ENCODE assay signal across 29 cellular contexts in the genomic region with DNA sequence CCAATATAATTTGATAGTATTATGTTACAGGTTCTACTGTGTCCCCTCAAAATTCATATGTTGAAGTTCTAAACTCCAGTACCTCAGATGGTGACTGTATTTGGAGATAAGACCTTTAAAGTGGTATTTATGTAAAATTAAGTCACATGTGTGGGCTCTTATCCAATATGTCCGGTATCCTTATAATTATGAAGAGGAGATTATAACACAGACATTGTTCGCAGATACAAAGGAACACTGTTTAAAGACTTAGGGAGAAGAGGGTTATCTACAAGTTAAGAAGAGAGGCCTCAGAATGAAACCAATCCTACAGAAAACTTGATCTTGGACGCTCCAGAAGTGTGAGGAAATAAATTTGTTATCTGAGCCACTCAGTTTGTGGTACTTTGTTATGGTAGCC. TPM values are rescaled to one million over a fixed set of nuclear protein-coding genes. Genes with fewer than 3 reads are reported as not detected.
A peak's percentile ranks its signal among the peaks of the same experiment; 100 is the strongest.
DNase-seq lines count a peak whose midpoint lies in the region; ATAC-seq and TF ChIP-seq lines count a peak whose summit lies in the region.
"Had no signal": no experiment of that assay in that cellular context is flagged by ENCODE, and none has a peak within 500 bp of the region (broad histone marks: within the 10 kb centered on the region; RNA-seq: fewer than 3 reads in every experiment).

No MANE protein-coding gene starts in this region.

- no peaks in the 10 kb centered on the region for H4K20me1 ChIP-seq in mammary epithelial cell (ENCODE audit: insufficient read depth, low read length)

- POLR2A ChIA-PET in WTC11 (lab: Charles Lee) = no interaction called here

- peak overlapping the region; percentile 28 for H2AFZ ChIP-seq in mammary epithelial cell (ENCODE audit: low read depth, low read length)

- H3K27me3 ChIP-seq in mammary epithelial cell (ENCODE audit: insufficient read depth, low read length) (no peaks in the 10 kb centered on the region), breast epithelium (no peaks in the 10 kb centered on the region)
- H3K27me3 ChIP-seq: BE2C, Peyer's patch had no signal

- H3K36me3 Mint-ChIP-seq in WTC11 (peaks cover 6% of the 10 kb centered on the region), glutamatergic neuron (ENCODE audit: unreplicated experiment) (no peaks in the 10 kb centered on the region)

- H3K27ac Mint-ChIP-seq in WTC11 = 0 out of 2 replicates have a peak overlapping the region, but pooled peaks have one; percentile 10
- no peak overlapping the region for H3K27ac Mint-ChIP-seq in glutamatergic neuron (ENCODE audit: unreplicated experiment)
- H3K27ac Mint-ChIP-seq: CD14-positive monocyte; CD8-positive, alpha-beta memory T cell had no signal

- H3K4me3 ChIP-seq in mammary epithelial cell (replicated peaks in 1 of 3; ENCODE audit: insufficient read depth in 1 of 3, low read depth in 2 of 3, low read length in 3 of 3) (no peak overlapping the region), breast epithelium (no peak overlapping the region), lower leg skin (ENCODE audit: low read depth, poor library complexity, severe bottlenecking) (no peak overlapping the region)
- H3K4me3 ChIP-seq: Peyer's patch had no signal

- CTCF ChIA-PET in mammary epithelial cell (lab: Charles Lee; ENCODE audit: low non-redundant PET) (no interaction called here), WTC11 (lab: Charles Lee) (no interaction called here)

- intact Hi-C loops in mammary epithelial cell (cut with micrococcal nuclease) (no loop called here), breast epithelium (cut with DNase I; ENCODE audit: low total_unique reads) (no loop called here), lower leg skin (cut with DNase I; ENCODE audit: low total_unique reads) (no loop called here)

- dilution Hi-C loops in mammary epithelial cell (cut with HindIII; ENCODE audit: low sequenced_read_pairs) = no loop called here

- in situ Hi-C loops in mammary epithelial cell (cut with MboI; ENCODE audit: low sequenced_read_pairs in 2 of 2) = no loop called here

- BruUV-seq in mammary epithelial cell (replicated peaks; lab: Mats Ljungman, UMichigan) = no TSS peak

- H3K27me3 Mint-ChIP-seq in WTC11 (ENCODE audit: low read depth) (no peaks in the 10 kb centered on the region), glutamatergic neuron (ENCODE audit: unreplicated experiment) (no peaks in the 10 kb centered on the region)
- H3K27me3 Mint-ChIP-seq: CD8-positive, alpha-beta memory T cell had no signal

- H3K4me1 ChIP-seq in mammary epithelial cell (ENCODE audit: insufficient read depth, low read length) (peaks cover 6% of the 10 kb centered on the region), breast epithelium (no peaks in the 10 kb centered on the region)

- H3K4me1 Mint-ChIP-seq in WTC11 (peaks cover 19% of the 10 kb centered on the region), glutamatergic neuron (ENCODE audit: low read depth, unreplicated experiment) (peaks cover 2% of the 10 kb centered on the region)

- DNase-seq in mammary epithelial cell (no peak), breast epithelium (ENCODE audit: low spot score in 2 of 2) (no peak), WTC11 (ENCODE audit: low spot score) (no peak), foreskin melanocyte (peak; percentile 91), middle frontal gyrus (ENCODE audit: extremely low spot score, low spot score) (no peak), glutamatergic neuron (no peak), lower leg skin (ENCODE audit: low spot score in 2 of 2) (no peak)
- DNase-seq: 8988T; ACHN; BE2C; Calu3; CD8-positive, alpha-beta memory T cell; DMS79 treated with DMSO at 0.1 percent for 48 hours; GF-D8; Kasumi-1; MV-4-11; NCI-H1105 treated with DMSO at 0.1 percent for 48 hours; NCI-H146; NCI-H1930; NCI-H2107; NCI-H446; NCI-H526 treated with DMSO at 0.1 percent for 48 hours; Peyer's patch; SIG-M5; SK-N-SH had no signal

- H3K9me3 ChIP-seq in mammary epithelial cell (replicated peaks; ENCODE audit: insufficient read depth, low read length) (no peaks in the 10 kb centered on the region), breast epithelium (no peaks in the 10 kb centered on the region)
- H3K9me3 ChIP-seq: BE2C, Peyer's patch, SK-N-SH had no signal

- H3K4me3 Mint-ChIP-seq in WTC11 (no peak overlapping the region), glutamatergic neuron (ENCODE audit: unreplicated experiment) (no peak overlapping the region)
- H3K4me3 Mint-ChIP-seq: CD14-positive monocyte; CD8-positive, alpha-beta memory T cell had no signal

- WGBS in mammary epithelial cell (ENCODE audit: low coverage, missing lambda C conversion rate) = 54% methylated on average over 3 of the region's 3 CpGs
- 74 to 75% methylated on average over 3 of the region's 3 CpGs for WGBS in lower leg skin, 2 donors

- no peaks in the 10 kb centered on the region for H3K79me2 ChIP-seq in mammary epithelial cell (ENCODE audit: insufficient read depth, low read length)

- no peak overlapping the region for H3K9ac ChIP-seq in mammary epithelial cell (ENCODE audit: insufficient read depth, low read length)
- H3K9ac ChIP-seq: SK-N-SH had no signal

- no peak overlapping the region for H3K27ac ChIP-seq in mammary epithelial cell (ENCODE audit: insufficient read depth, low read depth, low read length)
- no peak overlapping the region for H3K27ac ChIP-seq in breast epithelium
- H3K27ac ChIP-seq: HL-60, Peyer's patch had no signal

- peaks cover 6% of the 10 kb centered on the region for H3K9me3 Mint-ChIP-seq in WTC11
- H3K9me3 Mint-ChIP-seq in glutamatergic neuron (ENCODE audit: unreplicated experiment) = no peaks in the 10 kb centered on the region

- H3K4me2 ChIP-seq in mammary epithelial cell (ENCODE audit: insufficient read depth, low read depth, low read length) = no peak overlapping the region
- H3K4me2 ChIP-seq: SK-N-SH had no signal

- ATAC-seq in WTC11 = no peak
- ATAC-seq in HG02588 (IDR thresholded peaks at IDR 0.05; ENCODE audit: unreplicated experiment) = no peak
- ATAC-seq: HCT116 had no signal

- TF ChIP-seq POLR2A in breast epithelium (IDR thresholded peaks at IDR 0.05) = no peak
- no peak for TF ChIP-seq POLR2A in lower leg skin (IDR thresholded peaks at IDR 0.05)

- H3K36me3 ChIP-seq in mammary epithelial cell (ENCODE audit: insufficient read depth, low read length) = no peaks in the 10 kb centered on the region
- no peaks in the 10 kb centered on the region for H3K36me3 ChIP-seq in breast epithelium
- H3K36me3 ChIP-seq: BE2C, Peyer's patch had no signal

- no peak for TF ChIP-seq CTCF in mammary epithelial cell (conservative IDR thresholded peaks at IDR 0.05 in 1 of 2, IDR thresholded peaks at IDR 0.05 in 1 of 2; ENCODE audit: extremely low read depth in 1 of 2, insufficient read depth in 1 of 2, low read depth in 1 of 2, low read length in 2 of 2)
- TF ChIP-seq CTCF in breast epithelium (IDR thresholded peaks at IDR 0.05) = no peak
- TF ChIP-seq CTCF in WTC11 (IDR thresholded peaks at IDR 0.05) = no peak
- no peak for TF ChIP-seq CTCF in glutamatergic neuron (IDR thresholded peaks at IDR 0.05; ENCODE audit: partially characterized antibody, unreplicated experiment)
- no peak for TF ChIP-seq CTCF in lower leg skin (IDR thresholded peaks at IDR 0.05)

TF ChIP-seq in WTC11, 78 proteins besides CTCF, POLR2A, EP300 and RAD21 (continues in another document):
- TF ChIP-seq ZNF416 (CRISPR knock-in tag; IDR thresholded peaks at IDR 0.05) (no peak), SP1 (CRISPR knock-in tag; conservative IDR thresholded peaks at IDR 0.05) (no peak)
- TF ChIP-seq, protein P1, sequence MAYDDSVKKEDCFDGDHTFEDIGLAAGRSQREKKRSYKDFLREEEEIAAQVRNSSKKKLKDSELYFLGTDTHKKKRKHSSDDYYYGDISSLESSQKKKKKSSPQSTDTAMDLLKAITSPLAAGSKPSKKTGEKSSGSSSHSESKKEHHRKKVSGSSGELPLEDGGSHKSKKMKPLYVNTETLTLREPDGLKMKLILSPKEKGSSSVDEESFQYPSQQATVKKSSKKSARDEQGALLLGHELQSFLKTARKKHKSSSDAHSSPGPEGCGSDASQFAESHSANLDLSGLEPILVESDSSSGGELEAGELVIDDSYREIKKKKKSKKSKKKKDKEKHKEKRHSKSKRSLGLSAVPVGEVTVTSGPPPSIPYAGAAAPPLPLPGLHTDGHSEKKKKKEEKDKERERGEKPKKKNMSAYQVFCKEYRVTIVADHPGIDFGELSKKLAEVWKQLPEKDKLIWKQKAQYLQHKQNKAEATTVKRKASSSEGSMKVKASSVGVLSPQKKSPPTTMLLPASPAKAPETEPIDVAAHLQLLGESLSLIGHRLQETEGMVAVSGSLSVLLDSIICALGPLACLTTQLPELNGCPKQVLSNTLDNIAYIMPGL (CRISPR knock-in tag; IDR thresholded peaks at IDR 0.05) = no peak
- TF ChIP-seq, protein P2, sequence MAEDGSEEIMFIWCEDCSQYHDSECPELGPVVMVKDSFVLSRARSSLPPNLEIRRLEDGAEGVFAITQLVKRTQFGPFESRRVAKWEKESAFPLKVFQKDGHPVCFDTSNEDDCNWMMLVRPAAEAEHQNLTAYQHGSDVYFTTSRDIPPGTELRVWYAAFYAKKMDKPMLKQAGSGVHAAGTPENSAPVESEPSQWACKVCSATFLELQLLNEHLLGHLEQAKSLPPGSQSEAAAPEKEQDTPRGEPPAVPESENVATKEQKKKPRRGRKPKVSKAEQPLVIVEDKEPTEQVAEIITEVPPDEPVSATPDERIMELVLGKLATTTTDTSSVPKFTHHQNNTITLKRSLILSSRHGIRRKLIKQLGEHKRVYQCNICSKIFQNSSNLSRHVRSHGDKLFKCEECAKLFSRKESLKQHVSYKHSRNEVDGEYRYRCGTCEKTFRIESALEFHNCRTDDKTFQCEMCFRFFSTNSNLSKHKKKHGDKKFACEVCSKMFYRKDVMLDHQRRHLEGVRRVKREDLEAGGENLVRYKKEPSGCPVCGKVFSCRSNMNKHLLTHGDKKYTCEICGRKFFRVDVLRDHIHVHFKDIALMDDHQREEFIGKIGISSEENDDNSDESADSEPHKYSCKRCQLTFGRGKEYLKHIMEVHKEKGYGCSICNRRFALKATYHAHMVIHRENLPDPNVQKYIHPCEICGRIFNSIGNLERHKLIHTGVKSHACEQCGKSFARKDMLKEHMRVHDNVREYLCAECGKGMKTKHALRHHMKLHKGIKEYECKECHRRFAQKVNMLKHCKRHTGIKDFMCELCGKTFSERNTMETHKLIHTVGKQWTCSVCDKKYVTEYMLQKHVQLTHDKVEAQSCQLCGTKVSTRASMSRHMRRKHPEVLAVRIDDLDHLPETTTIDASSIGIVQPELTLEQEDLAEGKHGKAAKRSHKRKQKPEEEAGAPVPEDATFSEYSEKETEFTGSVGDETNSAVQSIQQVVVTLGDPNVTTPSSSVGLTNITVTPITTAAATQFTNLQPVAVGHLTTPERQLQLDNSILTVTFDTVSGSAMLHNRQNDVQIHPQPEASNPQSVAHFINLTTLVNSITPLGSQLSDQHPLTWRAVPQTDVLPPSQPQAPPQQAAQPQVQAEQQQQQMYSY (CRISPR knock-in tag; IDR thresholded peaks at IDR 0.05) = no peak

RNA-seq across cellular contexts. Expression of a gene that starts 50.9 kb away (rescaled TPM):
- total RNA-seq in mammary epithelial cell = 10 to 100 TPM; 16.3 to 17.0 TPM
- polyA plus RNA-seq in mammary epithelial cell = 14.8 TPM
- polyA minus RNA-seq in mammary epithelial cell = 23.2 TPM
- total RNA-seq in breast epithelium = 10 to 100 TPM; 18.0 to 25.2 (median 20.8) TPM
- 30.4 to 32.7 TPM (median 31.7 TPM) in 3 replicates for total RNA-seq in WTC11 (2021)
- total RNA-seq in glutamatergic neuron (ENCODE audit: unreplicated experiment) = 14.2 TPM
- total RNA-seq in lower leg skin = 10 to 100 TPM in 3 of 4 donors, 1 to 10 TPM in 1; 8.1 to 26.4 (median 18.8) TPM
